Comparison of ENCODE assay signal across 25 cellular contexts in genomic region chr9:133777871-133778270, GRCh38.
"Had no signal": no experiment of that assay in that cellular context is flagged by ENCODE, and none has a peak within 500 bp of the region (broad histone marks: within the 10 kb centered on the region; RNA-seq: fewer than 3 reads in every experiment).

No MANE protein-coding gene starts in this region.

- H3K4me1 ChIP-seq: pancreas, prostate gland, thyroid gland, upper lobe of left lung, uterus had no signal

- H3K79me2 ChIP-seq: hepatocyte had no signal

- H2AFZ ChIP-seq: hepatocyte had no signal

- H3K27me3 Mint-ChIP-seq: naive B cell had no signal

- H3K4me3 ChIP-seq: coronary artery, hepatocyte, lung, pancreas, prostate gland, thyroid gland, upper lobe of left lung, uterus had no signal

- H3K4me1 Mint-ChIP-seq: endodermal cell, nephron had no signal

- H3K27me3 ChIP-seq: hepatocyte, pancreas, thyroid gland, upper lobe of left lung, uterus had no signal

- H3K4me2 ChIP-seq: hepatocyte had no signal

- H3K36me3 ChIP-seq: uterus had no signal

- H3K27ac Mint-ChIP-seq: endodermal cell, naive B cell, nephron had no signal

- DNase-seq: effector CD4-positive, alpha-beta T cell; erythroblast; foreskin melanocyte; head of caudate nucleus; kidney glomerular epithelial cell; mesenchymal stem cell; midbrain; naive B cell; occipital lobe; retina; small intestine; stimulated activated CD4-positive, alpha-beta T cell treated with anti-CD3 and anti-CD28 coated beads, Interleukin-2, amount 100 ng/mL, for 48 hours; stimulated activated naive CD4-positive, alpha-beta T cell treated with Interleukin-2 at 50 U/mL for 16 hours; thyroid gland; uterus had no signal

- H3K27ac ChIP-seq: coronary artery, hepatocyte, pancreas, prostate gland, thyroid gland, upper lobe of left lung, uterus had no signal

- H3K4me3 Mint-ChIP-seq: endodermal cell, naive B cell, nephron had no signal

- ATAC-seq: left lobe of liver, pancreas had no signal

- H3K9me3 Mint-ChIP-seq: endodermal cell, nephron had no signal

- H3K9me3 ChIP-seq: pancreas, prostate gland, thyroid gland, upper lobe of left lung had no signal

- FAIRE-seq: endothelial cell of umbilical vein, pancreas, small intestine had no signal
